8 cellular contexts compared by ENCODE assay signal in the genomic region with DNA sequence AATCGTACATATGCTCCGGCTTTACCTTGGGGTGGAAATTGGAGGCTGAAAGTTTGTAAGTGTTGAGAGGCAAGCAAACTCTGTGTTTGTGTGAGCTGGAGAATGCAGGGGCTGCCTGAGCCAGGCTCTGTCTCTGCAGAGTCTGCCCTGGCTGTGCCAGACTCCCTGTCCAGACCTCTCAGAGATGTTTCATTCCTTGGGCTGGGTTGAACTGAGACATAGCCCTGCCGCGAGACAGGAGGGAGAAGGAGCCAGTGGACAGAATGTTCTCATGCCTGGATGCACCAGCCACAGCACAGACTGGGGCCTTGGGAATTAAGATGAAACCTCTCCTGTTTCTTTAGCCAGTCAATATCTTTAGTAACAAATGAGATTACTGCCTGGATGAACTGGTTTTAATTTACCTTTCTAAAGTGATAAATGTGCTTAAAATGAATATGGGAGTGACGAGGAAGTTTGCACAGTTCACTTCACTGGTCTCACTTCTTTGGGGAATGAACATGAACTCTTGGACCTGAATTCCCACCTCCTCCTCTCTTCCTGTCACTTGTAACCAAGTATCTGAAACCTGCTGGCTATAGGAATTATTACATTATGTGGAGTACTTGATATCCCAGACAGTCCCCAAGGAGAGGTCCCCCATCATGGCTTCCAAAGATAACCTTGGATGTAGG. TPM values are rescaled to one million over a fixed set of nuclear protein-coding genes. Genes with fewer than 3 reads are reported as not detected.
DNase-seq lines count a peak whose midpoint lies in the region; FAIRE-seq and TF ChIP-seq lines count a peak whose summit lies in the region.

No MANE protein-coding gene starts in this region.

- no peak for FAIRE-seq in D721Med (lab: Jason Lieb, UNC)

- H3K9me2 ChIP-seq in OCI-LY7 (ENCODE audit: insufficient read depth, low read length) = no peaks in the 10 kb centered on the region

- H3K36me3 ChIP-seq in OCI-LY7 (ENCODE audit: insufficient read depth, low read length) (no peaks in the 10 kb centered on the region), neutrophil (no peaks in the 10 kb centered on the region)

- TF ChIP-seq CTCF in OCI-LY7 (conservative IDR thresholded peaks at IDR 0.05; ENCODE audit: low read length) (no peak), fibroblast of mammary gland (conservative IDR thresholded peaks at IDR 0.05; ENCODE audit: control insufficient read depth, insufficient read depth, low read depth, low read length) (no peak), neutrophil (IDR thresholded peaks at IDR 0.05) (no peak), D721Med (IDR thresholded peaks at IDR 0.05; ENCODE audit: insufficient read depth, missing control alignments) (no peak)

- H3K4me3 ChIP-seq in OCI-LY7 (ENCODE audit: low read depth, low read length, poor library complexity, severe bottlenecking) = peak overlapping the region; percentile 22
- H3K4me3 ChIP-seq in fibroblast of mammary gland (ENCODE audit: control insufficient read depth, low read depth, low read length) = no peak overlapping the region
- H3K4me3 ChIP-seq in neutrophil (ENCODE audit: low read depth in 1 of 2, low read length in 1 of 2) = no peak overlapping the region

- H3K4me2 ChIP-seq in OCI-LY7 (ENCODE audit: low read length) = peak overlapping the region; percentile 71

- no peaks in the 10 kb centered on the region for H3K27me3 ChIP-seq in neutrophil

- BruUV-seq in OCI-LY7 (replicated peaks; lab: Mats Ljungman, UMichigan) = no TSS peak

- H4K20me1 ChIP-seq in OCI-LY7 (ENCODE audit: insufficient read depth, low read length) = no peaks in the 10 kb centered on the region

- H3K27ac ChIP-seq in OCI-LY7 (ENCODE audit: low read depth, low read length, poor library complexity, severe bottlenecking) (peak overlapping the region; percentile 55), neutrophil (peak overlapping the region; percentile 73)

- H3K79me2 ChIP-seq in OCI-LY7 (ENCODE audit: insufficient read depth, low read depth, low read length) = no peaks in the 10 kb centered on the region

- intact Hi-C loops in OCI-LY7 (cut with micrococcal nuclease; ENCODE audit: unreplicated experiment) = no loop called here

- CTCF ChIA-PET in OCI-LY7 (lab: Charles Lee; ENCODE audit: unreplicated experiment) = no interaction called here

- peak overlapping the region; percentile 88; the same call in 1 of the 2 replicates for H2AFZ ChIP-seq in OCI-LY7 (ENCODE audit: low read length)

- POLR2A ChIA-PET in OCI-LY7 (lab: Charles Lee) = no interaction called here

- H3K4me1 ChIP-seq in OCI-LY7 (ENCODE audit: insufficient read depth, low read length, poor library complexity, severe bottlenecking) (peaks cover 51% of the 10 kb centered on the region), neutrophil (ENCODE audit: control insufficient read depth in 1 of 2, insufficient read depth in 1 of 2, low read depth in 1 of 2, low read length in 1 of 2) (peaks cover 34% of the 10 kb centered on the region in 2 experiments)

- H3K9me3 ChIP-seq in OCI-LY7 (ENCODE audit: low read length) (no peaks in the 10 kb centered on the region), neutrophil (no peaks in the 10 kb centered on the region)

- DNase-seq in AG20443 (ENCODE audit: low spot score) = peak; percentile 66
- no peak for DNase-seq in OCI-LY7 (ENCODE audit: low spot score)
- DNase-seq in fibroblast of mammary gland (ENCODE audit: low read depth) = peak; percentile 66
- no peak for DNase-seq in dedifferentiated amniotic fluid mesenchymal stem cell (ENCODE audit: extremely low spot score)
- DNase-seq in DMS53 treated with DMSO at 0.1 percent for 48 hours (lab: John Stamatoyannopoulos, UW; ENCODE audit: unreplicated experiment) = no peak
- DNase-seq in D721Med (ENCODE audit: insufficient read length, low spot score) = no peak
- no peak for DNase-seq in HuH-7.5 (ENCODE audit: low spot score)

RNA-seq across cellular contexts. Expression of gene YPEL2, which starts 40.1 kb away (rescaled TPM):
- total RNA-seq in OCI-LY7 (2014; rRNA removed; shearing (Covaris generic)) = 0.88 and 2.2 TPM in 2 replicates
- total RNA-seq in OCI-LY7 (2022) = 3.1 and 5.1 TPM in 2 replicates

Comparison
In these comparisons a context has a peak if more than half of its experiments do, and no peak if none do; other contexts are left out.
1. DNase-seq: peak in AG20443 (single experiment) and fibroblast of mammary gland (single experiment); none in OCI-LY7 (single experiment), dedifferentiated amniotic fluid mesenchymal stem cell (single experiment), DMS53 treated with DMSO at 0.1 percent for 48 hours (single experiment), D721Med (single experiment) and HuH-7.5 (single experiment).